20 cellular contexts compared by ENCODE assay signal in the genomic region with DNA sequence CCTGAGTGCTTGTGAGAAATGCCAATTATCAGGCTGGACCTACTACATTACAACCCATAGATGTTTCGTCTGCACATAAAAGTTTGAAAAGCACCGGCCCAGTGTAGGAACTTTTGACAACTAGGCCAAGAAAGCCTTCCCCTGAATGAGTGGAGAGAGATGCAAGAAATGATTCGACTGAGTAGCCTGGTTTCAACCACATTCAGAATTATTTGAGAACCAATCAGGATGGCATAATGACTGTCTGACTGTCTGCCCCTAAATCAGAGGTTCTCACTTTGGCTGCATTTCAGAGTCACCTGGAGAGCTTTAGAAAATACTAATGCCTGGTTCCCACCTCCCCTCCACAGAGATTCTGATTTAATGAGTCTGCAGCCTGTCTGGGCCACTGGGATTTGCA.
"Had no signal": no experiment of that assay in that cellular context is flagged by ENCODE, and none has a peak within 500 bp of the region (broad histone marks: within the 10 kb centered on the region; RNA-seq: fewer than 3 reads in every experiment).

No MANE protein-coding gene starts in this region.

- H3K27me3 ChIP-seq: foreskin keratinocyte, right lobe of liver, spleen, tibial artery, upper lobe of left lung, uterus had no signal

- H3K36me3 ChIP-seq: prostate gland, right lobe of liver, spleen, upper lobe of left lung, uterus had no signal

- ATAC-seq: foreskin keratinocyte; left cardiac atrium; right lobe of liver; stimulated activated memory B cell treated with anti-CD40 and anti-IgM and Interleukin-4, amounts not matched to agents 10 μg/mL and 1 μg/mL and 100 μg/mL, for 72 hours had no signal

- H3K9me3 ChIP-seq: prostate gland, right lobe of liver, tibial artery, uterus had no signal

- H3K4me1 ChIP-seq: foreskin keratinocyte, prostate gland, right lobe of liver, uterus had no signal

- H3K4me3 ChIP-seq: prostate gland, right lobe of liver, spleen, tibial artery, upper lobe of left lung, uterus had no signal

- H3K27ac ChIP-seq: foreskin keratinocyte, parathyroid adenoma, prostate gland, right lobe of liver, spleen, tibial artery, upper lobe of left lung, uterus had no signal

- DNase-seq: dermis blood vessel endothelial cell; endodermal cell; erythroblast; foreskin keratinocyte; head of caudate nucleus; hypothalamus; left cardiac atrium; mesendoderm; naive B cell; right lobe of liver; spleen; stimulated activated CD4-positive, alpha-beta T cell treated with anti-CD3 and anti-CD28 coated beads, Interleukin-15, amount 100 ng/mL, for 24 hours; stimulated activated CD4-positive, alpha-beta T cell treated with anti-CD3 and anti-CD28 coated beads, Interleukin-1b, Interleukin-23, amount 100 ng/mL, for 48 hours; stimulated activated CD4-positive, alpha-beta T cell treated with anti-CD3 and anti-CD28 coated beads, Interleukin-4, amount 100 ng/mL, for 24 hours; tibial artery; upper lobe of left lung; uterus had no signal
